14 cellular contexts compared by ENCODE assay signal in genomic region chr3:134802428-134803050, GRCh38. TPM values are rescaled to one million over a fixed set of nuclear protein-coding genes. Genes with fewer than 3 reads are reported as not detected.
DNase-seq lines count a peak whose midpoint lies in the region; ATAC-seq and TF ChIP-seq lines count a peak whose summit lies in the region.
"Had no signal": no experiment of that assay in that cellular context is flagged by ENCODE, and none has a peak within 500 bp of the region (broad histone marks: within the 10 kb centered on the region; RNA-seq: fewer than 3 reads in every experiment).

No MANE protein-coding gene starts in this region.

- H3K9ac ChIP-seq in colonic mucosa (ENCODE audit: low read depth in 2 of 2, low read length in 2 of 2) = no peak overlapping the region

- TF ChIP-seq EP300 in sigmoid colon (IDR thresholded peaks at IDR 0.05) = no peak

- H3K4me3 ChIP-seq in colonic mucosa = no peak overlapping the region
- no peak overlapping the region for H3K4me3 ChIP-seq in WERI-Rb-1 (ENCODE audit: low read depth, low read length)
- H3K4me3 ChIP-seq in sigmoid colon = no peak overlapping the region
- H3K4me3 ChIP-seq: heart right ventricle, pancreas had no signal

- CTCF ChIA-PET in activated CD4-positive, alpha-beta T cell treated with anti-CD3 and anti-CD28 coated beads for 36 hours (lab: Charles Lee) = no interaction called here

- WGBS in sigmoid colon, 2 donors = 40 to 48% methylated on average over 2 of the region's 2 CpGs

- H3K36me3 Mint-ChIP-seq in activated CD4-positive, alpha-beta T cell treated with anti-CD3 and anti-CD28 coated beads for 36 hours (ENCODE audit: low read depth) = no peaks in the 10 kb centered on the region

- TF ChIP-seq CTCF in colonic mucosa (IDR thresholded peaks at IDR 0.05) (no peak), WERI-Rb-1 (IDR thresholded peaks at IDR 0.05; ENCODE audit: low read depth, low read length) (no peak), sigmoid colon (IDR thresholded peaks at IDR 0.05) (no peak)

- H3K27ac Mint-ChIP-seq in activated CD4-positive, alpha-beta T cell treated with anti-CD3 and anti-CD28 coated beads for 36 hours = peak overlapping the region; percentile 48

- peak; percentile 74 for ATAC-seq in activated CD4-positive, alpha-beta T cell treated with anti-CD3 and anti-CD28 coated beads for 36 hours
- ATAC-seq in GM21367 (IDR thresholded peaks at IDR 0.05; ENCODE audit: unreplicated experiment) (peak; percentile 20), HG03175 (IDR thresholded peaks at IDR 0.05; ENCODE audit: unreplicated experiment) (peak; percentile 8), GM21619 (IDR thresholded peaks at IDR 0.05; ENCODE audit: unreplicated experiment) (no peak)
- ATAC-seq: heart right ventricle, pancreas had no signal

- H3K27ac ChIP-seq in colonic mucosa (no peak overlapping the region), WERI-Rb-1 (no peak overlapping the region), sigmoid colon (no peak overlapping the region)
- H3K27ac ChIP-seq: heart right ventricle, pancreas had no signal

- H3K36me3 ChIP-seq in colonic mucosa (no peaks in the 10 kb centered on the region), WERI-Rb-1 (no peaks in the 10 kb centered on the region), sigmoid colon (no peaks in the 10 kb centered on the region)
- H3K36me3 ChIP-seq: heart right ventricle, pancreas had no signal

- H3K4me3 Mint-ChIP-seq in activated CD4-positive, alpha-beta T cell treated with anti-CD3 and anti-CD28 coated beads for 36 hours = no peak overlapping the region

- intact Hi-C loops in activated CD4-positive, alpha-beta T cell treated with anti-CD3 and anti-CD28 coated beads for 36 hours (cut with DNase I, micrococcal nuclease) = loop anchor here in 1 of 2 experiments (1.0 kb wide), 1 partner anchor 128 kb away; no protein-coding TSS in a partner anchor
- intact Hi-C loops in colonic mucosa (cut with DNase I) = no loop called here
- intact Hi-C loops in sigmoid colon (cut with DNase I) = no loop called here

- DNase-seq in activated CD4-positive, alpha-beta T cell treated with anti-CD3 and anti-CD28 coated beads for 36 hours = no peak
- DNase-seq in activated CD4-positive, alpha-beta T cell treated with anti-CD3 and anti-CD28 coated beads for 4 hours = no peak
- DNase-seq in colonic mucosa (peak; percentile 2), WERI-Rb-1 (no peak), sigmoid colon (no peak)
- DNase-seq: amniotic stem cell; heart right ventricle; kidney glomerular epithelial cell; NCI-H187 treated with DMSO at 0.1 percent for 48 hours; pancreas; stimulated activated CD4-positive, alpha-beta T cell treated with anti-CD3 and anti-CD28 coated beads, Interleukin-12 subunit alpha, Interleukin-12 subunit beta, amount 100 ng/mL, for 4 hours had no signal

- H3K4me1 ChIP-seq in colonic mucosa (no peaks in the 10 kb centered on the region), sigmoid colon (peaks cover 0 to 55% (median 13%) of the 10 kb centered on the region in 4 donors)
- H3K4me1 ChIP-seq: pancreas had no signal

- no peaks in the 10 kb centered on the region for H3K9me3 Mint-ChIP-seq in activated CD4-positive, alpha-beta T cell treated with anti-CD3 and anti-CD28 coated beads for 36 hours (ENCODE audit: low read depth)

- H3K9me3 ChIP-seq in colonic mucosa (no peaks in the 10 kb centered on the region), WERI-Rb-1 (ENCODE audit: severe bottlenecking) (no peaks in the 10 kb centered on the region), sigmoid colon (no peaks in the 10 kb centered on the region)
- H3K9me3 ChIP-seq: heart right ventricle, pancreas had no signal

- POLR2A ChIA-PET in activated CD4-positive, alpha-beta T cell treated with anti-CD3 and anti-CD28 coated beads for 36 hours (lab: Charles Lee) = no interaction called here

- peaks cover 22% of the 10 kb centered on the region for H3K27me3 Mint-ChIP-seq in activated CD4-positive, alpha-beta T cell treated with anti-CD3 and anti-CD28 coated beads for 36 hours

- H3K27me3 ChIP-seq in colonic mucosa (peaks cover 5% of the 10 kb centered on the region), WERI-Rb-1 (ENCODE audit: insufficient read depth, low read depth, severe bottlenecking) (no peaks in the 10 kb centered on the region), sigmoid colon (peaks cover 0 to 2% (median under 1%) of the 10 kb centered on the region in 3 donors)

- peaks cover 25% of the 10 kb centered on the region for H3K4me1 Mint-ChIP-seq in activated CD4-positive, alpha-beta T cell treated with anti-CD3 and anti-CD28 coated beads for 36 hours

- TF ChIP-seq POLR2A in sigmoid colon (IDR thresholded peaks at IDR 0.05) = no peak

RNA-seq across cellular contexts. Expression of gene EPHB1, which starts 7.5 kb away (rescaled TPM):
- under 1 TPM; 0.60 to 0.98 TPM for total RNA-seq in activated CD4-positive, alpha-beta T cell treated with anti-CD3 and anti-CD28 coated beads for 36 hours
- total RNA-seq in colonic mucosa (under 1 TPM; 0.40 to 0.74 TPM), sigmoid colon (10 to 100 TPM in 2 of 4 donors, 1 to 10 TPM in 2; 2.5 to 17.3 (median 10.0) TPM)
- under 1 TPM in 1 of 3 donors, not detected in 2; 0.29 TPM for polyA plus RNA-seq in sigmoid colon
